Comparison of ENCODE assay signal across 22 cellular contexts in the genomic region with DNA sequence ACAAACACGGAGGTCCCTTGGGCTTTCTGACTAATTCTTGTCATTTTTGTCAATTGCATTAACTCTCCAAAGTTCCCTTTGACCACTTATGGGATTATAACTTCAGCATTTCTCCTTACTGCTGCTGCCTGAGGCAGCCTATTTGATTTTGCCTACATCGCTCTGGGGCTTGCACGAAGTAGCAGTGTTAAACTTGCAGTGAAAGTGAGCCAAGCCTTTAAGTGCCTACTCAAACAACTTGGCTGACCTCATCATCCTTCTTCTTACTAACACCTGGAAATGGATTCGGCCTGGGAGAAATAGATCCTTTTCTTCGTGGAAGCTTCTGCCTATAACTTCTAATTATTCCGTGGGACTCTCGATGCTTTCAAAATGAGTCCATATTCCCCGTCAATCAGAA.
"Had no signal": no experiment of that assay in that cellular context is flagged by ENCODE, and none has a peak within 500 bp of the region (broad histone marks: within the 10 kb centered on the region; RNA-seq: fewer than 3 reads in every experiment).

No MANE protein-coding gene starts in this region.

- DNase-seq: cortex of kidney; dorsolateral prefrontal cortex; effector CD8-positive, alpha-beta T cell; glutamatergic neuron; immature natural killer cell; left ventricle myocardium inferior; mesendoderm; naive B cell; occipital lobe; psoas muscle; retina; right lobe of liver; stimulated activated CD4-positive, alpha-beta T cell treated with anti-CD3 and anti-CD28 coated beads, Interleukin-4, amount 100 ng/mL, for 1 hour; stimulated activated CD8-positive, alpha-beta memory T cell treated with anti-CD3 and anti-CD28 coated beads, Interleukin-4, amount 100 ng/mL, for 48 hours had no signal

- H3K4me3 Mint-ChIP-seq: immature natural killer cell; naive B cell; nephron; stimulated activated effector memory CD8-positive, alpha-beta T cell treated with anti-CD3 and anti-CD28 coated beads, Interleukin-12 subunit alpha, Interleukin-12 subunit beta, amount 100 ng/mL, for 72 hours; stimulated activated naive CD8-positive, alpha-beta T cell treated with anti-CD3 and anti-CD28 coated beads, Interleukin-15, Interleukin-2, amounts not matched to agents 100 ng/mL and 50 ng/mL, for 24 hours had no signal

- H3K9me3 ChIP-seq: esophagus muscularis mucosa, gastroesophageal sphincter, psoas muscle, right lobe of liver, tibial nerve had no signal

- H3K36me3 ChIP-seq: esophagus muscularis mucosa, gastroesophageal sphincter, left ventricle myocardium inferior, right lobe of liver, tibial nerve had no signal

- H3K27me3 Mint-ChIP-seq: naive B cell; stimulated activated naive CD8-positive, alpha-beta T cell treated with anti-CD3 and anti-CD28 coated beads, Interleukin-15, Interleukin-2, amounts not matched to agents 100 ng/mL and 50 ng/mL, for 24 hours had no signal

- H3K27ac Mint-ChIP-seq: immature natural killer cell; naive B cell; nephron; stimulated activated effector memory CD8-positive, alpha-beta T cell treated with anti-CD3 and anti-CD28 coated beads, Interleukin-12 subunit alpha, Interleukin-12 subunit beta, amount 100 ng/mL, for 72 hours; stimulated activated naive CD8-positive, alpha-beta T cell treated with anti-CD3 and anti-CD28 coated beads, Interleukin-15, Interleukin-2, amounts not matched to agents 100 ng/mL and 50 ng/mL, for 24 hours had no signal

- H3K4me3 ChIP-seq: dorsolateral prefrontal cortex, esophagus muscularis mucosa, gastroesophageal sphincter, left ventricle myocardium inferior, lung, psoas muscle, right lobe of liver, tibial nerve had no signal

- ATAC-seq: gastroesophageal sphincter; psoas muscle; stimulated activated effector memory CD8-positive, alpha-beta T cell treated with anti-CD3 and anti-CD28 coated beads, Interleukin-12 subunit alpha, Interleukin-12 subunit beta, amount 100 ng/mL, for 72 hours had no signal

- H3K9me3 Mint-ChIP-seq: nephron had no signal

- H3K27me3 ChIP-seq: dorsolateral prefrontal cortex, esophagus muscularis mucosa, gastroesophageal sphincter, right lobe of liver, tibial nerve had no signal

- H3K27ac ChIP-seq: dorsolateral prefrontal cortex, epithelial cell of prostate, esophagus muscularis mucosa, gastroesophageal sphincter, left ventricle myocardium inferior, psoas muscle, right lobe of liver, tibial nerve had no signal

- H3K4me1 Mint-ChIP-seq: immature natural killer cell; naive B cell; nephron; stimulated activated effector memory CD8-positive, alpha-beta T cell treated with anti-CD3 and anti-CD28 coated beads, Interleukin-12 subunit alpha, Interleukin-12 subunit beta, amount 100 ng/mL, for 72 hours had no signal

- H3K36me3 Mint-ChIP-seq: immature natural killer cell; naive B cell; stimulated activated effector memory CD8-positive, alpha-beta T cell treated with anti-CD3 and anti-CD28 coated beads, Interleukin-12 subunit alpha, Interleukin-12 subunit beta, amount 100 ng/mL, for 72 hours had no signal

- H3K4me1 ChIP-seq: psoas muscle, tibial nerve had no signal
